ENCODE assay signal across 17 cellular contexts in the genomic region with DNA sequence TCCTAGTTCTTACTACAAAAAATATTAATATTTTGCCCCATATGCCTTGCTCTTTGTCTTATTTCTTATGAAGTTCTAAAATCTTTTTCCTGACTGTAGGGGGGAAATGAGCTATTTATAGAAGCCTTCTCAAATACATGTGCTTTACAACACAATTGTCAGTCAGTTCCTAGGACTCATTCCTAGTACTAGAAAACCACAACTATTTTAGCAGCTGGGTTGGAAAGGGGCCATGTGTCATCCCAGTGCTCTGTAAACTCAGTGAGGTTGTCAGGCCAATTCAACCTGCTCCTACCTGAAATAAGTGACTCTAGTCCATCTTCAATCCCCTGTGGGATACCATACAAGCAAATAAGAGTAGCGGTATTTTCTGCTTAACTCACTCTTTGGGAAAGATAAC.
DNase-seq lines count a peak whose midpoint lies in the region; ATAC-seq, FAIRE-seq and TF ChIP-seq lines count a peak whose summit lies in the region.
"Had no signal": no experiment of that assay in that cellular context is flagged by ENCODE, and none has a peak within 500 bp of the region (broad histone marks: within the 10 kb centered on the region; RNA-seq: fewer than 3 reads in every experiment).

No MANE protein-coding gene starts in this region.

- intact Hi-C loops in lower leg skin (cut with DNase I; ENCODE audit: low total_unique reads), result no loop called here
- intact Hi-C loops in HepG2 (cut with micrococcal nuclease; ENCODE audit: unreplicated experiment), result no loop called here

- POLR2A ChIA-PET in HepG2 (lab: Yijun Ruan, JAX), result no interaction called here

- TF ChIP-seq CTCF in choroid plexus epithelial cell (conservative IDR thresholded peaks at IDR 0.05; ENCODE audit: low read depth, low read length) (no peak), lower leg skin (IDR thresholded peaks at IDR 0.05) (no peak), HepG2 (CRISPR knock-in tag; IDR thresholded peaks at IDR 0.05) (no peak)

- H3K36me3 ChIP-seq in HepG2 (replicated peaks in 1 of 2; ENCODE audit: control insufficient read depth in 1 of 2, insufficient read depth in 2 of 2, low read length in 2 of 2), result no peaks in the 10 kb centered on the region
- H3K36me3 ChIP-seq: esophagus muscularis mucosa had no signal

- no peak for TF ChIP-seq RAD21 in HepG2 (CRISPR knock-in tag; IDR thresholded peaks at IDR 0.05)

- H4K20me1 ChIP-seq in HepG2 (ENCODE audit: insufficient read depth, low read length), result no peaks in the 10 kb centered on the region

- H3K79me2 ChIP-seq in HepG2 (ENCODE audit: insufficient read depth, low read length), result no peaks in the 10 kb centered on the region

- no peak for FAIRE-seq in HepG2 (lab: Jason Lieb, UNC)
- FAIRE-seq: GM12891 had no signal

- in situ Hi-C loops in HepG2 (cut with HindIII; ENCODE audit: extremely low pct_ligation_motif_present, low pct_unique_long_range_greater_than_20kb), result no loop called here

- no peak for TF ChIP-seq EP300 in HepG2 (IDR thresholded peaks at IDR 0.05; ENCODE audit: low read depth in 2 of 2, low read length in 2 of 2)
- TF ChIP-seq EP300 in HepG2 (CRISPR knock-in tag; IDR thresholded peaks at IDR 0.05; ENCODE audit: borderline replicate concordance), result no peak

- CTCF ChIA-PET in HepG2 (lab: Yijun Ruan, JAX; ENCODE audit: low intra/inter-chr PET ratio, low total read pairs), result no interaction called here

- no peak overlapping the region for H3K27ac ChIP-seq in HepG2 (ENCODE audit: extremely low read length, insufficient read depth, low read length)
- H3K27ac ChIP-seq: esophagus muscularis mucosa had no signal

- no peaks in the 10 kb centered on the region for H3K27me3 ChIP-seq in HepG2 (ENCODE audit: control insufficient read depth in 1 of 2, insufficient read depth in 2 of 2, low read length in 2 of 2)
- H3K27me3 ChIP-seq: esophagus muscularis mucosa had no signal

- no peak overlapping the region for H2AFZ ChIP-seq in HepG2 (ENCODE audit: low read length)

- H3K9me3 ChIP-seq in HepG2 (ENCODE audit: low read length), result no peaks in the 10 kb centered on the region
- H3K9me3 ChIP-seq: esophagus muscularis mucosa had no signal

- no peaks in the 10 kb centered on the region for H3K4me1 ChIP-seq in HepG2 (ENCODE audit: insufficient read depth, low read length)
- H3K4me1 ChIP-seq: esophagus muscularis mucosa had no signal

- H3K4me3 ChIP-seq in choroid plexus epithelial cell (ENCODE audit: low read depth, low read length) (no peak overlapping the region), lower leg skin (ENCODE audit: low read depth, poor library complexity, severe bottlenecking) (no peak overlapping the region), HepG2 (replicated peaks in 1 of 3; ENCODE audit: insufficient read depth in 1 of 3, low read depth in 2 of 3, low read length in 3 of 3) (no peak overlapping the region)
- H3K4me3 ChIP-seq: esophagus muscularis mucosa had no signal

- ATAC-seq in GM18519 (IDR thresholded peaks at IDR 0.05; ENCODE audit: low FRiP score, unreplicated experiment), result no peak
- no peak for ATAC-seq in HepG2
- ATAC-seq: left cardiac atrium; stimulated activated effector memory CD8-positive, alpha-beta T cell treated with anti-CD3 and anti-CD28 coated beads, Interleukin-12 subunit alpha, Interleukin-12 subunit beta, amount 100 ng/mL, for 72 hours had no signal

- H3K9ac ChIP-seq in HepG2 (ENCODE audit: insufficient read depth, low read depth, low read length), result no peak overlapping the region

- BruUV-seq in HepG2 (replicated peaks; lab: Mats Ljungman, UMichigan), result no TSS peak

- DNase-seq in EH (ENCODE audit: low read depth), result peak; percentile 79
- DNase-seq in NCI-H2029 (lab: John Stamatoyannopoulos, UW), result peak; percentile 81
- DNase-seq in choroid plexus epithelial cell (ENCODE audit: low read depth), result peak; percentile 85
- peak; percentile 90 for DNase-seq in myocyte (ENCODE audit: low read depth)
- no peak for DNase-seq in lower leg skin (ENCODE audit: low spot score in 2 of 2)
- no peak for DNase-seq in HepG2 (ENCODE audit: low spot score)
- DNase-seq in NCI-H2081 treated with DMSO at 0.1 percent for 48 hours (lab: John Stamatoyannopoulos, UW), result no peak
- DNase-seq: activated CD4-positive, alpha-beta T cell treated with anti-CD3 and anti-CD28 coated beads, Interleukin-2, amount 50 U/mL, for 1 hour; activated effector memory CD4-positive, alpha-beta T cell treated with Interleukin-2 at 50 U/mL for 16 hours; caudate nucleus; left cardiac atrium; NCI-H1048; stimulated activated CD4-positive, alpha-beta T cell treated with anti-CD3 and anti-CD28 coated beads, Interleukin-1b, Interleukin-23, amount 100 ng/mL, for 48 hours had no signal

- H3K4me2 ChIP-seq in HepG2 (ENCODE audit: low read depth, low read length), result no peak overlapping the region

- WGBS in lower leg skin, 2 donors, result 77 to 93% methylated on average over 1 of the region's 1 CpG
- WGBS in HepG2 (ENCODE audit: low lambda C conversion rate), result 100% methylated on average over 1 of the region's 1 CpG

- TF ChIP-seq POLR2A in lower leg skin (IDR thresholded peaks at IDR 0.05) (no peak), HepG2 (IDR thresholded peaks at IDR 0.05; ENCODE audit: insufficient read depth in 1 of 2, low read depth in 2 of 2, low read length in 2 of 2) (no peak)

TF ChIP-seq in HepG2, 621 proteins besides CTCF, POLR2A, EP300 and RAD21:
- TF ChIP-seq KDM1A (CRISPR knock-in tag; IDR thresholded peaks at IDR 0.05) (no peak), MED8 (CRISPR knock-in tag; IDR thresholded peaks at IDR 0.05; ENCODE audit: insufficient replicate concordance) (no peak), TMF1 (CRISPR knock-in tag; IDR thresholded peaks at IDR 0.05; ENCODE audit: low read depth) (no peak), HMG20A (CRISPR knock-in tag; IDR thresholded peaks at IDR 0.05; ENCODE audit: borderline replicate concordance) (no peak), HOXA7 (CRISPR knock-in tag; IDR thresholded peaks at IDR 0.05) (no peak), ZNF766 (CRISPR knock-in tag; IDR thresholded peaks at IDR 0.05; ENCODE audit: borderline replicate concordance) (no peak), ZNF556 (CRISPR knock-in tag; IDR thresholded peaks at IDR 0.05; ENCODE audit: borderline replicate concordance) (no peak), FOXC1 (CRISPR knock-in tag; IDR thresholded peaks at IDR 0.05; ENCODE audit: borderline replicate concordance) (no peak), ZNF780A (CRISPR knock-in tag; IDR thresholded peaks at IDR 0.05) (no peak), EHMT2 (IDR thresholded peaks at IDR 0.05; ENCODE audit: borderline replicate concordance, low read depth, low read length) (no peak), MIXL1 (CRISPR knock-in tag; IDR thresholded peaks at IDR 0.05) (no peak), GPN1 (CRISPR knock-in tag; IDR thresholded peaks at IDR 0.05; ENCODE audit: borderline replicate concordance) (no peak), ZNF468 (CRISPR knock-in tag; IDR thresholded peaks at IDR 0.05) (no peak)
- TF ChIP-seq, protein P1, sequence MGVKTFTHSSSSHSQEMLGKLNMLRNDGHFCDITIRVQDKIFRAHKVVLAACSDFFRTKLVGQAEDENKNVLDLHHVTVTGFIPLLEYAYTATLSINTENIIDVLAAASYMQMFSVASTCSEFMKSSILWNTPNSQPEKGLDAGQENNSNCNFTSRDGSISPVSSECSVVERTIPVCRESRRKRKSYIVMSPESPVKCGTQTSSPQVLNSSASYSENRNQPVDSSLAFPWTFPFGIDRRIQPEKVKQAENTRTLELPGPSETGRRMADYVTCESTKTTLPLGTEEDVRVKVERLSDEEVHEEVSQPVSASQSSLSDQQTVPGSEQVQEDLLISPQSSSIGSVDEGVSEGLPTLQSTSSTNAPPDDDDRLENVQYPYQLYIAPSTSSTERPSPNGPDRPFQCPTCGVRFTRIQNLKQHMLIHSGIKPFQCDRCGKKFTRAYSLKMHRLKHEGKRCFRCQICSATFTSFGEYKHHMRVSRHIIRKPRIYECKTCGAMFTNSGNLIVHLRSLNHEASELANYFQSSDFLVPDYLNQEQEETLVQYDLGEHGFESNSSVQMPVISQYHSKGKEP (CRISPR knock-in tag; IDR thresholded peaks at IDR 0.05), result no peak

Comparison
In these comparisons a context has a peak if more than half of its experiments do, and no peak if none do; other contexts are left out.
1. DNase-seq: peak in EH (single experiment), NCI-H2029 (single experiment), choroid plexus epithelial cell (single experiment) and myocyte (single experiment); none in lower leg skin (0 of 2), HepG2 (single experiment) and NCI-H2081 treated with DMSO at 0.1 percent for 48 hours (single experiment).